Comparison of ENCODE assay signal across 31 cellular contexts in genomic region chr2:16112972-16113560, GRCh38.
"Had no signal": no experiment of that assay in that cellular context is flagged by ENCODE, and none has a peak within 500 bp of the region (broad histone marks: within the 10 kb centered on the region; RNA-seq: fewer than 3 reads in every experiment).

No MANE protein-coding gene starts in this region.

- H3K4me3 Mint-ChIP-seq: activated B cell treated with CpG ODN at 0.5 μM for 24 hours; activated CD8-positive, alpha-beta T cell treated with anti-CD3 and anti-CD28 coated beads for 36 hours; activated naive CD4-positive, alpha-beta T cell treated with anti-CD3 and anti-CD28 coated beads, Interleukin-2, amount 10 ng/mL, durations not matched to agents 7 days and 5 days; activated naive CD8-positive, alpha-beta T cell treated with anti-CD3 and anti-CD28 coated beads, Interleukin-2, amount 10 ng/mL, durations not matched to agents 7 days and 5 days; activated T-cell treated with anti-CD3 and anti-CD28 coated beads, Interleukin-2, amount 50 U/mL, for 4 hours; activated T-helper 17 cell treated with anti-CD3 and anti-CD28 coated beads, Interleukin-2, amount 50 U/mL, for 72 hours; effector memory CD8-positive, alpha-beta T cell; T-helper 17 cell; T-helper 2 cell treated with Interferon-gamma antibody and Interleukin-4, amounts not matched to agents 5 μg/mL and 100 μg/mL, for 36 hours had no signal

- H3K9me3 Mint-ChIP-seq: activated B cell treated with CpG ODN at 0.5 μM for 24 hours; activated CD8-positive, alpha-beta T cell treated with anti-CD3 and anti-CD28 coated beads for 36 hours; activated naive CD4-positive, alpha-beta T cell treated with anti-CD3 and anti-CD28 coated beads, Interleukin-2, amount 10 ng/mL, durations not matched to agents 7 days and 5 days; activated naive CD4-positive, alpha-beta T cell treated with anti-CD3 and anti-CD28 coated beads, Interleukin-2, amount 50 U/mL, for 72 hours; activated naive CD8-positive, alpha-beta T cell treated with anti-CD3 and anti-CD28 coated beads, Interleukin-2, amount 10 ng/mL, durations not matched to agents 7 days and 5 days; activated T-cell treated with anti-CD3 and anti-CD28 coated beads, Interleukin-2, amount 50 U/mL, for 4 hours; activated T-helper 17 cell treated with anti-CD3 and anti-CD28 coated beads, Interleukin-2, amount 50 U/mL, for 72 hours; T-helper 2 cell treated with Interferon-gamma antibody and Interleukin-4, amounts not matched to agents 5 μg/mL and 100 μg/mL, for 36 hours had no signal

- H3K27me3 ChIP-seq: ascending aorta, brain microvascular endothelial cell, esophagus muscularis mucosa, foreskin keratinocyte, gastrocnemius medialis had no signal

- H3K4me3 ChIP-seq: ascending aorta, esophagus muscularis mucosa, gastrocnemius medialis, heart left ventricle had no signal

- H3K27ac Mint-ChIP-seq: activated B cell treated with CpG ODN at 0.5 μM for 24 hours; activated CD8-positive, alpha-beta T cell treated with anti-CD3 and anti-CD28 coated beads for 36 hours; activated naive CD4-positive, alpha-beta T cell treated with anti-CD3 and anti-CD28 coated beads, Interleukin-2, amount 10 ng/mL, durations not matched to agents 7 days and 5 days; activated naive CD4-positive, alpha-beta T cell treated with anti-CD3 and anti-CD28 coated beads, Interleukin-2, amount 50 U/mL, for 72 hours; activated naive CD8-positive, alpha-beta T cell treated with anti-CD3 and anti-CD28 coated beads, Interleukin-2, amount 10 ng/mL, durations not matched to agents 7 days and 5 days; activated T-helper 17 cell treated with anti-CD3 and anti-CD28 coated beads, Interleukin-2, amount 50 U/mL, for 72 hours; effector memory CD8-positive, alpha-beta T cell; T-helper 17 cell; T-helper 2 cell treated with Interferon-gamma antibody and Interleukin-4, amounts not matched to agents 5 μg/mL and 100 μg/mL, for 36 hours had no signal

- DNase-seq: activated B cell treated with CpG ODN at 0.5 μM for 24 hours; activated CD4-positive, alpha-beta T cell treated with anti-CD3 and anti-CD28 coated beads for 48 hours; activated CD4-positive, alpha-beta T cell treated with anti-CD3 and anti-CD28 coated beads, Interleukin-2, amount 50 U/mL, for 1 hour; activated CD4-positive, alpha-beta T cell treated with anti-CD3 and anti-CD28 coated beads, Interleukin-2, amount 50 U/mL, for 48 hours; activated CD8-positive, alpha-beta memory T cell treated with anti-CD3 and anti-CD28 coated beads for 24 hours; activated CD8-positive, alpha-beta T cell treated with anti-CD3 and anti-CD28 coated beads for 36 hours; activated gamma-delta T cell; activated naive CD4-positive, alpha-beta T cell; activated naive CD4-positive, alpha-beta T cell treated with anti-CD3 and anti-CD28 coated beads, Interleukin-2, amount 10 ng/mL, durations not matched to agents 7 days and 5 days; activated naive CD8-positive, alpha-beta T cell treated with anti-CD3 and anti-CD28 coated beads, Interleukin-2, amount 10 ng/mL, durations not matched to agents 7 days and 5 days; activated T-cell treated with anti-CD3 and anti-CD28 coated beads, Interleukin-2, amount 50 U/mL, for 4 hours; brain microvascular endothelial cell; caudate nucleus; cortex of kidney; dermis blood vessel endothelial cell; effector CD4-positive, alpha-beta T cell; effector memory CD8-positive, alpha-beta T cell; erythroblast; foreskin keratinocyte; gastrocnemius medialis; glutamatergic neuron; heart left ventricle; T-helper 17 cell; T1000; WERI-Rb-1 had no signal

- H3K9me3 ChIP-seq: ascending aorta, esophagus muscularis mucosa, gastrocnemius medialis, heart left ventricle had no signal

- H3K4me1 ChIP-seq: ascending aorta, esophagus muscularis mucosa, foreskin keratinocyte, gastrocnemius medialis, heart left ventricle had no signal

- H3K4me1 Mint-ChIP-seq: activated B cell treated with CpG ODN at 0.5 μM for 24 hours; activated naive CD4-positive, alpha-beta T cell treated with anti-CD3 and anti-CD28 coated beads, Interleukin-2, amount 10 ng/mL, durations not matched to agents 7 days and 5 days; activated naive CD8-positive, alpha-beta T cell treated with anti-CD3 and anti-CD28 coated beads, Interleukin-2, amount 10 ng/mL, durations not matched to agents 7 days and 5 days; activated T-helper 17 cell treated with anti-CD3 and anti-CD28 coated beads, Interleukin-2, amount 50 U/mL, for 72 hours; T-helper 17 cell had no signal

- H3K27me3 Mint-ChIP-seq: activated B cell treated with CpG ODN at 0.5 μM for 24 hours; activated CD8-positive, alpha-beta T cell treated with anti-CD3 and anti-CD28 coated beads for 36 hours; activated naive CD4-positive, alpha-beta T cell treated with anti-CD3 and anti-CD28 coated beads, Interleukin-2, amount 10 ng/mL, durations not matched to agents 7 days and 5 days; activated naive CD8-positive, alpha-beta T cell treated with anti-CD3 and anti-CD28 coated beads, Interleukin-2, amount 10 ng/mL, durations not matched to agents 7 days and 5 days; effector memory CD8-positive, alpha-beta T cell; T-helper 17 cell had no signal

- H3K36me3 Mint-ChIP-seq: activated naive CD4-positive, alpha-beta T cell treated with anti-CD3 and anti-CD28 coated beads, Interleukin-2, amount 10 ng/mL, durations not matched to agents 7 days and 5 days; activated naive CD4-positive, alpha-beta T cell treated with anti-CD3 and anti-CD28 coated beads, Interleukin-2, amount 50 U/mL, for 72 hours; activated naive CD8-positive, alpha-beta T cell treated with anti-CD3 and anti-CD28 coated beads, Interleukin-2, amount 10 ng/mL, durations not matched to agents 7 days and 5 days had no signal

- ATAC-seq: activated CD4-positive, CD25-positive, alpha-beta regulatory T cell treated with anti-CD3 and anti-CD28 coated beads, Interleukin-2, amount 50 U/mL, for 24 hours; activated CD8-positive, alpha-beta T cell treated with anti-CD3 and anti-CD28 coated beads for 36 hours; activated naive CD4-positive, alpha-beta T cell treated with anti-CD3 and anti-CD28 coated beads, Interleukin-2, amount 50 U/mL, for 72 hours; activated T-helper 17 cell treated with anti-CD3 and anti-CD28 coated beads, Interleukin-2, amount 50 U/mL, for 72 hours; effector memory CD8-positive, alpha-beta T cell; foreskin keratinocyte; gastrocnemius medialis; T-helper 17 cell had no signal

- H3K27ac ChIP-seq: ascending aorta, brain microvascular endothelial cell, esophagus muscularis mucosa, foreskin keratinocyte, gastrocnemius medialis, heart left ventricle, WERI-Rb-1 had no signal

- H3K36me3 ChIP-seq: ascending aorta, brain microvascular endothelial cell, esophagus muscularis mucosa, gastrocnemius medialis, heart left ventricle, WERI-Rb-1 had no signal
